Comparison of ENCODE assay signal across 17 cellular contexts in genomic region chr17:72838581-72838980, GRCh38.
DNase-seq lines count a peak whose midpoint lies in the region; ATAC-seq, FAIRE-seq and TF ChIP-seq lines count a peak whose summit lies in the region.
"Had no signal": no experiment of that assay in that cellular context is flagged by ENCODE, and none has a peak within 500 bp of the region (broad histone marks: within the 10 kb centered on the region; RNA-seq: fewer than 3 reads in every experiment).

No MANE protein-coding gene starts in this region.

- POLR2A ChIA-PET in IMR-90 (lab: Charles Lee; ENCODE audit: unreplicated experiment) = no interaction called here

- H3K27me3 ChIP-seq in IMR-90 (ENCODE audit: control insufficient read depth, insufficient read depth, low read length) (no peaks in the 10 kb centered on the region), bronchial epithelial cell (ENCODE audit: control insufficient read depth, insufficient read depth, low read length) (no peaks in the 10 kb centered on the region), breast epithelium (no peaks in the 10 kb centered on the region)
- H3K27me3 ChIP-seq: BLaER1 had no signal

- H4K5ac ChIP-seq in IMR-90 (ENCODE audit: low read depth, low read length) = no peak overlapping the region

- H3K9me3 ChIP-seq in IMR-90 (ENCODE audit: control insufficient read depth, insufficient read depth, low read length) = peaks cover 2% of the 10 kb centered on the region; the same call in 1 of the 2 replicates
- peaks cover 0 to 8% of the 10 kb centered on the region in 2 donors for H3K9me3 ChIP-seq in breast epithelium

- no peak overlapping the region for H3K23ac ChIP-seq in IMR-90 (ENCODE audit: low read depth, low read length)

- no peak for TF ChIP-seq CTCF in IMR-90 (conservative IDR thresholded peaks at IDR 0.05; ENCODE audit: low read depth, low read length)
- TF ChIP-seq CTCF in bronchial epithelial cell (IDR thresholded peaks at IDR 0.05; ENCODE audit: insufficient read depth, low read length, severe bottlenecking) = no peak
- TF ChIP-seq CTCF in breast epithelium (IDR thresholded peaks at IDR 0.05) = no peak

- H4K8ac ChIP-seq in IMR-90 (ENCODE audit: low read depth in 2 of 2, low read length in 2 of 2) = no peak overlapping the region

- no peak overlapping the region for H2BK120ac ChIP-seq in IMR-90 (ENCODE audit: low read depth, low read length)

- intact Hi-C loops in IMR-90 (cut with micrococcal nuclease) = loop anchor here (10.0 kb wide), 1 partner anchor 64 kb away; no protein-coding TSS in a partner anchor
- intact Hi-C loops in breast epithelium (cut with DNase I; ENCODE audit: low total_unique reads) = no loop called here

- H2AFZ ChIP-seq in IMR-90 (replicated peaks; ENCODE audit: low read length, poor library complexity) = no peak overlapping the region

- no peak for DNase-seq in IMR-90
- DNase-seq in bronchial epithelial cell (ENCODE audit: low read depth) = no peak
- DNase-seq in myocyte (ENCODE audit: low read depth) = peak; percentile 56
- DNase-seq in urothelium cell line (ENCODE audit: low spot score) = no peak
- DNase-seq in GF-D8 (lab: John Stamatoyannopoulos, UW) = no peak
- no peak for DNase-seq in NCI-H2029 treated with DMSO at 0.1 percent for 48 hours (lab: John Stamatoyannopoulos, UW)
- DNase-seq in breast epithelium (ENCODE audit: low spot score in 2 of 2) = no peak
- DNase-seq: AML-193; CD4-positive, alpha-beta memory T cell; DMS153; DMS79; GOT3; H7 had no signal

- H3K18ac ChIP-seq in IMR-90 (ENCODE audit: low read depth, low read length) = no peak overlapping the region

- H3K27ac ChIP-seq in IMR-90 (ENCODE audit: insufficient read depth, low read length) = no peak overlapping the region
- H3K27ac ChIP-seq in breast epithelium = no peak overlapping the region
- H3K27ac ChIP-seq: BLaER1 had no signal

- no peak overlapping the region for H3K9ac ChIP-seq in IMR-90 (ENCODE audit: low read depth, low read length)
- H3K9ac ChIP-seq: BLaER1 had no signal

- CTCF ChIA-PET in IMR-90 (lab: Yijun Ruan, JAX) = no interaction called here

- no peak overlapping the region for H2AK5ac ChIP-seq in IMR-90 (ENCODE audit: low read depth, low read length)

- H4K91ac ChIP-seq in IMR-90 (ENCODE audit: insufficient read depth, low read depth, low read length) = no peak overlapping the region

- no peak overlapping the region for H3K4me3 ChIP-seq in IMR-90 (ENCODE audit: insufficient read depth, low read depth, low read length)
- no peak overlapping the region for H3K4me3 ChIP-seq in bronchial epithelial cell (ENCODE audit: low read depth, low read length)
- H3K4me3 ChIP-seq in breast epithelium = no peak overlapping the region
- H3K4me3 ChIP-seq: BLaER1, GM12878, K562 had no signal

- H3K4me2 ChIP-seq in IMR-90 (ENCODE audit: low read depth, low read length) = no peak overlapping the region
- H3K4me2 ChIP-seq: BLaER1 had no signal

- in situ Hi-C loops in IMR-90 (cut with MboI; ENCODE audit: low sequenced_read_pairs) = no loop called here

- H3K14ac ChIP-seq in IMR-90 (replicated peaks; ENCODE audit: low read depth, low read length) = no peak overlapping the region

- no TSS peak for BruUV-seq in IMR-90 (replicated peaks; lab: Mats Ljungman, UMichigan)

- H2AK9ac ChIP-seq in IMR-90 (replicated peaks; ENCODE audit: low read depth, low read length, poor library complexity) = no peak overlapping the region

- no peaks in the 10 kb centered on the region for H3K9me1 ChIP-seq in IMR-90 (ENCODE audit: insufficient read depth, low read length)

- H2BK5ac ChIP-seq in IMR-90 (ENCODE audit: low read depth, low read length, poor library complexity, severe bottlenecking) = no peak overlapping the region

- FAIRE-seq in bronchial epithelial cell (lab: Jason Lieb, UNC) (peak; percentile 7), urothelium cell line (lab: Jason Lieb, UNC) (peak; percentile 61)
- FAIRE-seq: A204.1, GM12878, K562 had no signal

- no peak overlapping the region for H2BK15ac ChIP-seq in IMR-90 (ENCODE audit: low read depth, low read length)

- H3K4ac ChIP-seq in IMR-90 (ENCODE audit: low read depth, low read length) = no peak overlapping the region

- H3K36me3 ChIP-seq in IMR-90 (ENCODE audit: control insufficient read depth, insufficient read depth, low read length) (0 out of 2 replicates have a peak, but pooled peaks cover 1% of the 10 kb centered on the region), bronchial epithelial cell (ENCODE audit: control insufficient read depth, insufficient read depth, low read length) (no peaks in the 10 kb centered on the region), breast epithelium (no peaks in the 10 kb centered on the region)

- peak; percentile 17; the same call in 1 of the 2 replicates for ATAC-seq in IMR-90 (ENCODE audit: low read depth)
- ATAC-seq: GM12878, K562 had no signal

- TF ChIP-seq POLR2A in IMR-90 (IDR thresholded peaks at IDR 0.05; ENCODE audit: low read depth, low read length) = no peak
- no peak for TF ChIP-seq POLR2A in breast epithelium (IDR thresholded peaks at IDR 0.05)

- WGBS in IMR-90 (ENCODE audit: extremely low coverage in 2 of 2, insufficient read length in 1 of 2), 2 experiments = no CpG with 5 or more reads among the region's 5 CpGs

- H3K56ac ChIP-seq in IMR-90 (ENCODE audit: extremely low read depth, insufficient read depth, low read length) = no peak overlapping the region

- no peaks in the 10 kb centered on the region for H3K79me1 ChIP-seq in IMR-90 (ENCODE audit: low read depth in 1 of 2, low read length in 2 of 2)

- H2BK20ac ChIP-seq in IMR-90 (ENCODE audit: low read depth, low read length) = no peak overlapping the region

- H3K4me1 ChIP-seq in IMR-90 (ENCODE audit: control insufficient read depth, insufficient read depth, low read length) (no peaks in the 10 kb centered on the region), breast epithelium (no peaks in the 10 kb centered on the region)
- H3K4me1 ChIP-seq: BLaER1 had no signal

- no peaks in the 10 kb centered on the region for H4K20me1 ChIP-seq in IMR-90 (ENCODE audit: insufficient read depth, low read length)
- H4K20me1 ChIP-seq: BLaER1 had no signal

- no peak for TF ChIP-seq RAD21 in IMR-90 (IDR thresholded peaks at IDR 0.05; ENCODE audit: low read length)

- dilution Hi-C loops in IMR-90 (cut with HindIII; ENCODE audit: low sequenced_read_pairs, unreplicated experiment) = no loop called here

TF ChIP-seq in IMR-90, 13 proteins besides CTCF, POLR2A, EP300 and RAD21:
- no peak for TF ChIP-seq CHD1 (IDR thresholded peaks at IDR 0.05; ENCODE audit: low read depth, low read length)
- TF ChIP-seq RFX5 (IDR thresholded peaks at IDR 0.05; ENCODE audit: low read depth, low read length) = no peak
- TF ChIP-seq BHLHE40 (IDR thresholded peaks at IDR 0.05; ENCODE audit: low read depth, low read length) = no peak
- no peak for TF ChIP-seq SMC3 (IDR thresholded peaks at IDR 0.05; ENCODE audit: low read depth, low read length)
- TF ChIP-seq NFE2L2 (IDR thresholded peaks at IDR 0.05; ENCODE audit: low read depth, low read length) = no peak
- TF ChIP-seq MXI1 (IDR thresholded peaks at IDR 0.05; ENCODE audit: borderline replicate concordance, low read depth, low read length) = no peak
- no peak for TF ChIP-seq FOS (IDR thresholded peaks at IDR 0.05; ENCODE audit: low read depth, low read length)
- no peak for TF ChIP-seq MAFK (IDR thresholded peaks at IDR 0.05; ENCODE audit: low read depth, low read length)
- no peak for TF ChIP-seq MAZ (IDR thresholded peaks at IDR 0.05; ENCODE audit: borderline replicate concordance, low read depth, low read length)
- TF ChIP-seq ELK1 (IDR thresholded peaks at IDR 0.05; ENCODE audit: borderline replicate concordance, low read depth, low read length) = no peak
- TF ChIP-seq RCOR1 (IDR thresholded peaks at IDR 0.05; ENCODE audit: insufficient replicate concordance, low read length) = no peak
- TF ChIP-seq CEBPB (IDR thresholded peaks at IDR 0.05; ENCODE audit: low read depth, low read length) = no peak
- TF ChIP-seq USF2 (IDR thresholded peaks at IDR 0.05; ENCODE audit: low read depth, low read length) = no peak
